Comparison of ENCODE assay signal across 1 cellular context in the genomic region with DNA sequence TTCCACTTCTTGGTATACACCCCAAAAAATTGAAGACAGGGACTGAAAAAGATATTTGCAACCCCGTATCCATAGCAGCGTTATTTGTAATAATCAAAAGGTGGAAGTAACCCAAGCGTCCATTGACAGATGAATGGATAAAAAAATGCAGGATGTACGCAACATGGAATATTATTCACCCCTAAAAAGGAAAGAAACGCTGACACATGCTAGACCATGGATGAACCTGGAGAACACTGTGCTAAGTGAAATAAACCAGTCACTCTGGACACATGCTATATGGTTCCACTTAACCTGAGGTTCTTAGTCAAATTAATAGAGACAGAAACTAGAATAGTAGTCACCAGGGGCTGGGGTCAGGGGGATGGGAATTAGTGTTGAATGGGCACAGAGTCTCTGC.
TF ChIP-seq lines count a peak whose summit lies in the region.

No MANE protein-coding gene starts in this region.

TF ChIP-seq in K562, 482 proteins besides CTCF, POLR2A, EP300 and RAD21:
- TF ChIP-seq ZNF146 (CRISPR knock-in tag; IDR thresholded peaks at IDR 0.05; ENCODE audit: unreplicated experiment) (peak; percentile 50), ZNF507 (tag; conservative IDR thresholded peaks at IDR 0.05) (no peak)
